In genomic region chr12:6465467-6466183, GRCh38 we compare ENCODE assay signal across 7 cellular contexts. TPM values are rescaled to one million over a fixed set of nuclear protein-coding genes. Genes with fewer than 3 reads are reported as not detected.
DNase-seq lines count a peak whose midpoint lies in the region; ATAC-seq, FAIRE-seq and TF ChIP-seq lines count a peak whose summit lies in the region.

No MANE protein-coding gene starts in this region.

- no peak overlapping the region for H3K4me3 ChIP-seq in body of pancreas

- peak overlapping the region; percentile 90 for H3K27ac Mint-ChIP-seq in stimulated activated effector memory CD8-positive, alpha-beta T cell treated with anti-CD3 and anti-CD28 coated beads, Interleukin-12 subunit alpha, Interleukin-12 subunit beta, amount 100 ng/mL, for 72 hours

- H3K36me3 Mint-ChIP-seq in stimulated activated effector memory CD8-positive, alpha-beta T cell treated with anti-CD3 and anti-CD28 coated beads, Interleukin-12 subunit alpha, Interleukin-12 subunit beta, amount 100 ng/mL, for 72 hours, result peaks cover 99% of the 10 kb centered on the region

- peak; percentile 69 for ATAC-seq in body of pancreas
- ATAC-seq in stimulated activated effector memory CD8-positive, alpha-beta T cell treated with anti-CD3 and anti-CD28 coated beads, Interleukin-12 subunit alpha, Interleukin-12 subunit beta, amount 100 ng/mL, for 72 hours, result no peak

- no peak for FAIRE-seq in GM12891 (lab: Jason Lieb, UNC)

- TF ChIP-seq CTCF in body of pancreas (IDR thresholded peaks at IDR 0.05), result peak; percentile 73 to 93 (median 85)

- peaks cover 24% of the 10 kb centered on the region for H3K4me1 ChIP-seq in body of pancreas

- peaks cover 0 to under 1% of the 10 kb centered on the region in 2 donors for H3K36me3 ChIP-seq in body of pancreas (replicated peaks in 1 of 2; ENCODE audit: insufficient read depth in 1 of 2, low read depth in 2 of 2)

- peaks cover 88% of the 10 kb centered on the region for H3K4me1 Mint-ChIP-seq in stimulated activated effector memory CD8-positive, alpha-beta T cell treated with anti-CD3 and anti-CD28 coated beads, Interleukin-12 subunit alpha, Interleukin-12 subunit beta, amount 100 ng/mL, for 72 hours

- no peak for TF ChIP-seq POLR2A in body of pancreas (IDR thresholded peaks at IDR 0.05)
- no peak for TF ChIP-seq POLR2A in GM12891 (IDR thresholded peaks at IDR 0.05; ENCODE audit: low read depth, low read length)

- intact Hi-C loops in body of pancreas (cut with DNase I), result no loop called here

- H3K27ac ChIP-seq in body of pancreas, result no peak overlapping the region

- H3K4me3 Mint-ChIP-seq in stimulated activated effector memory CD8-positive, alpha-beta T cell treated with anti-CD3 and anti-CD28 coated beads, Interleukin-12 subunit alpha, Interleukin-12 subunit beta, amount 100 ng/mL, for 72 hours, result peak overlapping the region; percentile 37

- DNase-seq in DMS79 treated with DMSO at 0.1 percent for 48 hours (lab: John Stamatoyannopoulos, UW), result peak; percentile 41
- peak; percentile 56 for DNase-seq in HT1080 (ENCODE audit: low read depth)
- peak; percentile 81 for DNase-seq in OCI-M1 (lab: John Stamatoyannopoulos, UW)
- peak; percentile 59 to 72 (median 62) for DNase-seq in body of pancreas
- peak; percentile 69 for DNase-seq in iris pigment epithelial cell (ENCODE audit: low read depth)
- no peak for DNase-seq in stimulated activated effector memory CD8-positive, alpha-beta T cell treated with anti-CD3 and anti-CD28 coated beads, Interleukin-12 subunit alpha, Interleukin-12 subunit beta, amount 100 ng/mL, for 72 hours (ENCODE audit: low spot score in 2 of 2)
- no peak for DNase-seq in GM12891 (ENCODE audit: insufficient read length, low spot score)

- no peaks in the 10 kb centered on the region for H3K9me3 Mint-ChIP-seq in stimulated activated effector memory CD8-positive, alpha-beta T cell treated with anti-CD3 and anti-CD28 coated beads, Interleukin-12 subunit alpha, Interleukin-12 subunit beta, amount 100 ng/mL, for 72 hours

- H3K27me3 ChIP-seq in body of pancreas, result no peaks in the 10 kb centered on the region

- 34 to 42% methylated on average over 6 of the region's 6 CpGs for WGBS in body of pancreas, 2 donors

- no peaks in the 10 kb centered on the region for H3K9me3 ChIP-seq in body of pancreas

TF ChIP-seq in GM12891, 5 proteins besides CTCF, POLR2A, EP300 and RAD21:
- TF ChIP-seq SPI1 (IDR thresholded peaks at IDR 0.05; ENCODE audit: low read depth, low read length) (no peak), POLR2AphosphoS5 (IDR thresholded peaks at IDR 0.05; ENCODE audit: low read depth, low read length) (no peak), TAF1 (IDR thresholded peaks at IDR 0.05; ENCODE audit: low read depth, low read length) (no peak), PAX5 (IDR thresholded peaks at IDR 0.05; ENCODE audit: insufficient read depth, low read length, severe bottlenecking) (no peak), POU2F2 (IDR thresholded peaks at IDR 0.05; ENCODE audit: low read depth, low read length) (no peak)

RNA-seq across cellular contexts. Expression of gene VAMP1, which starts 4.9 kb away (rescaled TPM):
- 3.8 and 5.5 TPM in 2 replicates for total RNA-seq in HT1080 (2014; rRNA removed; shearing (Covaris generic))
- 5.8 and 6.1 TPM in 2 replicates for polyA plus RNA-seq in HT1080 (2015; cell fraction: cytosol; rRNA removed)
- 15.0 and 17.5 TPM in 2 replicates for polyA plus RNA-seq in HT1080 (2015; cell fraction: nucleus; rRNA removed)
- 1 to 10 TPM; 2.9 to 5.9 TPM for total RNA-seq in body of pancreas
- polyA plus RNA-seq in GM12891 (2012; ENCODE audit: low read depth, missing spikeins), result 30.6 TPM

RNA-seq across cellular contexts. Expression of gene TAPBPL, which starts 13.8 kb away (rescaled TPM):
- total RNA-seq in HT1080 (2014; rRNA removed; shearing (Covaris generic)), result 11.6 and 12.9 TPM in 2 replicates
- polyA plus RNA-seq in HT1080 (2015; cell fraction: cytosol; rRNA removed), result 7.2 and 10.2 TPM in 2 replicates
- 17.7 and 23.6 TPM in 2 replicates for polyA plus RNA-seq in HT1080 (2015; cell fraction: nucleus; rRNA removed)
- total RNA-seq in body of pancreas, result 10 to 100 TPM; 14.5 to 36.3 TPM
- 29.7 TPM for polyA plus RNA-seq in GM12891 (2012; ENCODE audit: low read depth, missing spikeins)

RNA-seq across cellular contexts. Expression of gene CD27, which starts 20.9 kb away (rescaled TPM):
- total RNA-seq in HT1080 (2014; rRNA removed; shearing (Covaris generic)), result not detected in 2 replicates
- not detected in 2 replicates for polyA plus RNA-seq in HT1080 (2015; cell fraction: cytosol; rRNA removed)
- not detected in 2 replicates for polyA plus RNA-seq in HT1080 (2015; cell fraction: nucleus; rRNA removed)
- not detected for total RNA-seq in body of pancreas
- polyA plus RNA-seq in GM12891 (2012; ENCODE audit: low read depth, missing spikeins), result 112 TPM

RNA-seq across cellular contexts. Expression of gene MRPL51, which starts 27.4 kb away (rescaled TPM):
- total RNA-seq in HT1080 (2014; rRNA removed; shearing (Covaris generic)), result 241 and 261 TPM in 2 replicates
- polyA plus RNA-seq in HT1080 (2015; cell fraction: cytosol; rRNA removed), result 190 and 195 TPM in 2 replicates
- 84.4 and 87.7 TPM in 2 replicates for polyA plus RNA-seq in HT1080 (2015; cell fraction: nucleus; rRNA removed)
- total RNA-seq in body of pancreas, result 10 to 100 TPM; 23.6 to 25.1 TPM
- polyA plus RNA-seq in GM12891 (2012; ENCODE audit: low read depth, missing spikeins), result 236 TPM

RNA-seq across cellular contexts. Expression of gene NCAPD2, which starts 28.3 kb away (rescaled TPM):
- total RNA-seq in HT1080 (2014; rRNA removed; shearing (Covaris generic)), result 158 and 173 TPM in 2 replicates
- 96.4 and 104 TPM in 2 replicates for polyA plus RNA-seq in HT1080 (2015; cell fraction: cytosol; rRNA removed)
- polyA plus RNA-seq in HT1080 (2015; cell fraction: nucleus; rRNA removed), result 243 and 326 TPM in 2 replicates
- 10 to 100 TPM in 1 of 2 donors, 1 to 10 TPM in 1; 9.3 to 46.1 TPM for total RNA-seq in body of pancreas
- polyA plus RNA-seq in GM12891 (2012; ENCODE audit: low read depth, missing spikeins), result 48.3 TPM

Comparison
In these comparisons a context has a peak if more than half of its experiments do, and no peak if none do; other contexts are left out.
1. DNase-seq: peak in DMS79 treated with DMSO at 0.1 percent for 48 hours (single experiment), HT1080 (single experiment), OCI-M1 (single experiment), body of pancreas (4 of 4) and iris pigment epithelial cell (single experiment); none in stimulated activated effector memory CD8-positive, alpha-beta T cell treated with anti-CD3 and anti-CD28 coated beads, Interleukin-12 subunit alpha, Interleukin-12 subunit beta, amount 100 ng/mL, for 72 hours (0 of 2) and GM12891 (single experiment).